8 cellular contexts compared by ENCODE assay signal in genomic region chr5:100780376-100780870, GRCh38.
DNase-seq lines count a peak whose midpoint lies in the region; ATAC-seq and TF ChIP-seq lines count a peak whose summit lies in the region.

No MANE protein-coding gene starts in this region.

- no peaks in the 10 kb centered on the region for H3K36me3 ChIP-seq in CD4-positive, CD25-positive, alpha-beta regulatory T cell (ENCODE audit: control insufficient read depth, insufficient read depth, low read length)
- H3K36me3 ChIP-seq in upper lobe of right lung, result no peaks in the 10 kb centered on the region
- H3K36me3 ChIP-seq in sigmoid colon, result no peaks in the 10 kb centered on the region

- peaks cover 29 to 36% (median 32%) of the 10 kb centered on the region in 4 donors for H3K4me1 Mint-ChIP-seq in CD4-positive, CD25-positive, alpha-beta regulatory T cell
- peaks cover 46% of the 10 kb centered on the region for H3K4me1 Mint-ChIP-seq in activated naive CD8-positive, alpha-beta T cell (ENCODE audit: low read depth)

- WGBS in sigmoid colon, 2 donors, result 47 to 80% methylated on average over 4 of the region's 4 CpGs

- H3K9me3 ChIP-seq in CD4-positive, CD25-positive, alpha-beta regulatory T cell (ENCODE audit: control insufficient read depth in 2 of 2, low read length in 2 of 2), result no peaks in the 10 kb centered on the region
- H3K9me3 ChIP-seq in upper lobe of right lung (no peaks in the 10 kb centered on the region), sigmoid colon (no peaks in the 10 kb centered on the region)

- peaks cover 0 to 4% (median 2%) of the 10 kb centered on the region in 7 donors for H3K9me3 Mint-ChIP-seq in CD4-positive, CD25-positive, alpha-beta regulatory T cell
- H3K9me3 Mint-ChIP-seq in activated naive CD8-positive, alpha-beta T cell (ENCODE audit: low read depth), result peaks cover 2% of the 10 kb centered on the region

- H3K27me3 Mint-ChIP-seq in CD4-positive, CD25-positive, alpha-beta regulatory T cell, result no peaks in the 10 kb centered on the region
- no peaks in the 10 kb centered on the region for H3K27me3 Mint-ChIP-seq in activated naive CD8-positive, alpha-beta T cell

- peak overlapping the region; percentile 75 to 92 (median 81) for H3K4me3 Mint-ChIP-seq in CD4-positive, CD25-positive, alpha-beta regulatory T cell
- H3K4me3 Mint-ChIP-seq in activated naive CD8-positive, alpha-beta T cell, result peak overlapping the region; percentile 88

- POLR2A ChIA-PET in RWPE1 (lab: Yijun Ruan, JAX; ENCODE audit: low non-redundant PET), result no interaction called here

- no peaks in the 10 kb centered on the region for H3K36me3 Mint-ChIP-seq in CD4-positive, CD25-positive, alpha-beta regulatory T cell
- H3K36me3 Mint-ChIP-seq in activated naive CD8-positive, alpha-beta T cell, result peaks cover 9% of the 10 kb centered on the region

- H3K27ac Mint-ChIP-seq in CD4-positive, CD25-positive, alpha-beta regulatory T cell, result peak overlapping the region; percentile 95 to 97 (median 95)
- peak overlapping the region; percentile 99 for H3K27ac Mint-ChIP-seq in activated naive CD8-positive, alpha-beta T cell

- TF ChIP-seq CTCF in upper lobe of right lung (IDR thresholded peaks at IDR 0.05) (no peak), sigmoid colon (IDR thresholded peaks at IDR 0.05) (no peak), RWPE1 (conservative IDR thresholded peaks at IDR 0.05; ENCODE audit: low read depth) (no peak)

- peaks cover 13% of the 10 kb centered on the region for H3K4me1 ChIP-seq in CD4-positive, CD25-positive, alpha-beta regulatory T cell (ENCODE audit: control insufficient read depth, insufficient read depth, low read length, poor library complexity, severe bottlenecking)
- H3K4me1 ChIP-seq in upper lobe of right lung, result no peaks in the 10 kb centered on the region
- no peaks in the 10 kb centered on the region for H3K4me1 ChIP-seq in sigmoid colon

- peak overlapping the region; percentile 96 for H3K4me3 ChIP-seq in CD4-positive, CD25-positive, alpha-beta regulatory T cell (ENCODE audit: low read depth, low read length)
- peak overlapping the region; percentile 18 for H3K4me3 ChIP-seq in upper lobe of right lung
- H3K4me3 ChIP-seq in sigmoid colon, result no peak overlapping the region

- no peaks in the 10 kb centered on the region for H3K27me3 ChIP-seq in CD4-positive, CD25-positive, alpha-beta regulatory T cell (ENCODE audit: control insufficient read depth, insufficient read depth, low read length)
- H3K27me3 ChIP-seq in upper lobe of right lung (no peaks in the 10 kb centered on the region), sigmoid colon (no peaks in the 10 kb centered on the region)

- intact Hi-C loops in upper lobe of right lung (cut with DNase I), result no loop called here
- intact Hi-C loops in sigmoid colon (cut with DNase I), result no loop called here

- TF ChIP-seq POLR2A in sigmoid colon (IDR thresholded peaks at IDR 0.05), result no peak

- peak; percentile 79 to 84 for ATAC-seq in CD4-positive, CD25-positive, alpha-beta regulatory T cell (ENCODE audit: low read depth in 2 of 2)
- ATAC-seq in GM19395 (IDR thresholded peaks at IDR 0.05; ENCODE audit: unreplicated experiment), result peak; percentile 83
- ATAC-seq in HG03354 (IDR thresholded peaks at IDR 0.05; ENCODE audit: poor library complexity, severe bottlenecking, unreplicated experiment), result peak; percentile 80
- peak; percentile 62 for ATAC-seq in upper lobe of right lung

- peak in 2 of 3 donors; percentile 25 to 70 for DNase-seq in CD4-positive, CD25-positive, alpha-beta regulatory T cell
- DNase-seq in upper lobe of right lung (no peak), sigmoid colon (no peak), cerebellar nuclear complex (lab: John Stamatoyannopoulos, UW) (no peak), RWPE1 (ENCODE audit: low spot score) (no peak)

- H3K27ac ChIP-seq in CD4-positive, CD25-positive, alpha-beta regulatory T cell (ENCODE audit: insufficient read depth, low read length, poor library complexity, severe bottlenecking), result peak overlapping the region; percentile 55
- H3K27ac ChIP-seq in upper lobe of right lung, result peak overlapping the region; percentile 75
- peak overlapping the region in 2 of 4 donors; percentile 11 to 33 for H3K27ac ChIP-seq in sigmoid colon
- no peak overlapping the region for H3K27ac ChIP-seq in RWPE1

- CTCF ChIA-PET in RWPE1 (lab: Yijun Ruan, JAX), result no interaction called here

- TF ChIP-seq EP300 in sigmoid colon (IDR thresholded peaks at IDR 0.05), result no peak

Comparison
In these comparisons a context has a peak if more than half of its experiments do, and no peak if none do; other contexts are left out.
1. DNase-seq: peak in CD4-positive, CD25-positive, alpha-beta regulatory T cell (2 of 3); none in upper lobe of right lung (single experiment), sigmoid colon (single experiment), cerebellar nuclear complex (0 of 2) and RWPE1 (single experiment).
2. H3K4me3 ChIP-seq: peak in CD4-positive, CD25-positive, alpha-beta regulatory T cell (single experiment) and upper lobe of right lung (single experiment); none in sigmoid colon (0 of 4).
3. Peak in every context shown above with its lines, with median percentiles within 50 percentile points of each other: ATAC-seq.